In genomic region chr20:37971561-37972127, GRCh38 we compare ENCODE assay signal across 23 cellular contexts.
"Had no signal": no experiment of that assay in that cellular context is flagged by ENCODE, and none has a peak within 500 bp of the region (broad histone marks: within the 10 kb centered on the region; RNA-seq: fewer than 3 reads in every experiment).

No MANE protein-coding gene starts in this region.

- H3K9me3 ChIP-seq: Peyer's patch, SJSA1 had no signal

- H3K36me3 Mint-ChIP-seq: activated naive CD4-positive, alpha-beta T cell treated with anti-CD3 and anti-CD28 coated beads, Interleukin-2, amount 10 ng/mL, durations not matched to agents 7 days and 5 days had no signal

- H3K27me3 ChIP-seq: Peyer's patch, SJSA1 had no signal

- DNase-seq: activated CD4-positive, alpha-beta T cell treated with anti-CD3 and anti-CD28 coated beads for 48 hours; activated CD4-positive, alpha-beta T cell treated with anti-CD3 and anti-CD28 coated beads, Interleukin-2, amount 50 U/mL, for 4 hours; activated CD4-positive, CD25-positive, alpha-beta regulatory T cell treated with anti-CD3 and anti-CD28 coated beads, Interleukin-2, amount 50 U/mL, for 72 hours; activated CD8-positive, alpha-beta T cell treated with anti-CD3 and anti-CD28 coated beads, Interleukin-2, amount 10 ng/mL, durations not matched to agents 7 days and 5 days; activated gamma-delta T cell treated with Interleukin-2 at 50 U/mL for 16 hours; activated naive CD4-positive, alpha-beta T cell treated with anti-CD3 and anti-CD28 coated beads, Interleukin-2, amount 10 ng/mL, durations not matched to agents 7 days and 5 days; activated naive CD8-positive, alpha-beta T cell treated with anti-CD3 and anti-CD28 coated beads for 36 hours; activated T-cell treated with anti-CD3 and anti-CD28 coated beads, Interleukin-2, amount 50 U/mL, for 72 hours; brain microvascular endothelial cell; KG1; NCI-H1048; NCI-H146; NCI-H187 treated with DMSO at 0.1 percent for 48 hours; NCI-H2081 treated with DMSO at 0.1 percent for 48 hours; NCI-H446; NCI-H524; Peyer's patch; SHP77 had no signal

- H3K27me3 Mint-ChIP-seq: activated naive CD8-positive, alpha-beta T cell treated with anti-CD3 and anti-CD28 coated beads for 36 hours had no signal

- H3K4me1 ChIP-seq: Peyer's patch, SJSA1 had no signal

- H3K27ac Mint-ChIP-seq: activated CD8-positive, alpha-beta T cell treated with anti-CD3 and anti-CD28 coated beads, Interleukin-2, amount 10 ng/mL, durations not matched to agents 7 days and 5 days; activated naive CD4-positive, alpha-beta T cell treated with anti-CD3 and anti-CD28 coated beads, Interleukin-2, amount 10 ng/mL, durations not matched to agents 7 days and 5 days; activated naive CD8-positive, alpha-beta T cell treated with anti-CD3 and anti-CD28 coated beads for 36 hours; activated T-cell treated with anti-CD3 and anti-CD28 coated beads, Interleukin-2, amount 50 U/mL, for 72 hours; activated T-helper 2 cell treated with anti-CD3 and anti-CD28 coated beads, Interferon-gamma antibody, Interleukin-2, Interleukin-4, amounts not matched to agents 10 μg/mL and 5 μg/mL and 100 μg/mL, durations not matched to agents 14 hours and 24 hours and 36 hours; T-helper 1 cell treated with Interleukin-12 subunit alpha and Interleukin-12 subunit beta and Interleukin-4 antibody, amounts not matched to agents 30 μg/mL and 1 μg/mL, for 36 hours had no signal

- H3K36me3 ChIP-seq: brain microvascular endothelial cell, Peyer's patch, SJSA1 had no signal

- H3K4me3 ChIP-seq: Peyer's patch, SJSA1 had no signal

- H3K27ac ChIP-seq: brain microvascular endothelial cell, Peyer's patch, RWPE1, SJSA1 had no signal

- H3K4me3 Mint-ChIP-seq: activated CD8-positive, alpha-beta T cell treated with anti-CD3 and anti-CD28 coated beads, Interleukin-2, amount 10 ng/mL, durations not matched to agents 7 days and 5 days; activated naive CD4-positive, alpha-beta T cell treated with anti-CD3 and anti-CD28 coated beads, Interleukin-2, amount 10 ng/mL, durations not matched to agents 7 days and 5 days; activated naive CD8-positive, alpha-beta T cell treated with anti-CD3 and anti-CD28 coated beads for 36 hours; activated T-cell treated with anti-CD3 and anti-CD28 coated beads, Interleukin-2, amount 50 U/mL, for 72 hours; T-helper 1 cell treated with Interleukin-12 subunit alpha and Interleukin-12 subunit beta and Interleukin-4 antibody, amounts not matched to agents 30 μg/mL and 1 μg/mL, for 36 hours had no signal

- ATAC-seq: activated CD8-positive, alpha-beta T cell treated with anti-CD3 and anti-CD28 coated beads, Interleukin-2, amount 10 ng/mL, durations not matched to agents 7 days and 5 days; activated T-cell treated with anti-CD3 and anti-CD28 coated beads, Interleukin-2, amount 50 U/mL, for 72 hours; SK-N-SH treated with all-trans-retinoic acid at 6 μM for 48 hours had no signal
